In the genomic region with DNA sequence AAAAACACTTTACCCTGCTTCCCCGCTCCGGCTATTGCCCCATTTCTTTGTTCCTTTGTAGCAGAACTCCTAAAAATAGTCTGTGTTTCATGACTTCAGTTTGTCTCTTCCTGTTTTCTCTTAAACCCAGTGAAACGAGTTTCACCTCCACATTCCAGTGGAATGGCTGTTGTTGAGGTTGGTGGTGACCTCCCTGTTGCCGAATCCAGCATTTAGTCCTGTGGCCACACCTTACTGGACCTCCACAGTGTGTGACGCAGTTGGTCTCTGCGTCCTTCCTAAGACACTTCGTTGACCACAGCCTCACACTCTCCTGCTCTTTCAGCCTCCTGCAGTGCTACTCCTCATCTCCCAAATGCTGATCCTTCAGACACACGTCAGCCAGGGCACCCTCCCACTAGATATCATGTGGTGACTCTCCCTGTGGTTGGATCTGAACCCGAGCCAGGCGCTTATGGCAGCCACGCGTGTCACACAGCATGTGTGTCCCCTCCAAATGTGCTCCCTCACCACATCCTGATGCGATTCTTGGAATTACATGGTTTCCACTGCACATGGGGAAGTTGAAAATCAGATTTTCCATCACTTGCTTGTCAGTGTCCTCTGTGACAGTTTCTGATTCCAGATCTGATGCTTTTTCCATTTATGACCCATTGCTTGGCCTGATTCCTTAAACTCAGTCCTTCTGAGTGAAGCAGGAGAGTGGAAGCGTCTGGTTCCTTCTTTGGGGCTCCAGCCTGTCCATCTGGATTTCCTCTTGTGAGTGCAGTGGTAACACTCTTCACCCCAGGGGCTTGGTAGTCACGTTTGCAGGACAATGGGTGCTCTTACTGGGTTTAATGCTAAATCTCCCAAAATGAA, we compare ENCODE assay signal across 8 cellular contexts.
DNase-seq lines count a peak whose midpoint lies in the region; ATAC-seq, FAIRE-seq and TF ChIP-seq lines count a peak whose summit lies in the region.

No MANE protein-coding gene starts in this region.

- peak overlapping the region; percentile 6 for H3K9ac ChIP-seq in keratinocyte (ENCODE audit: control insufficient read depth, extremely low read depth, insufficient read depth, low read length)

- H3K27ac ChIP-seq in keratinocyte (ENCODE audit: control insufficient read depth, insufficient read depth, low read length), result peak overlapping the region; percentile 26
- H3K27ac ChIP-seq in aorta (ENCODE audit: low read depth in 1 of 2, low read length in 2 of 2), result no peak overlapping the region

- peak overlapping the region; percentile 50 for H3K4me3 Mint-ChIP-seq in activated naive CD8-positive, alpha-beta T cell

- peak; percentile 37 for ATAC-seq in aorta (ENCODE audit: low FRiP score)
- ATAC-seq in GM21447 (IDR thresholded peaks at IDR 0.05; ENCODE audit: unreplicated experiment), result no peak

- intact Hi-C loops in aorta (cut with DNase I), result no loop called here

- H3K4me1 ChIP-seq in keratinocyte (ENCODE audit: control insufficient read depth, extremely low read depth, insufficient read depth, low read length) (peaks cover 36% of the 10 kb centered on the region), aorta (ENCODE audit: control insufficient read depth in 1 of 2, insufficient read depth in 2 of 2, low read length in 2 of 2) (no peaks in the 10 kb centered on the region)

- H4K20me1 ChIP-seq in keratinocyte (ENCODE audit: control insufficient read depth, extremely low read depth, insufficient read depth, low read length), result no peaks in the 10 kb centered on the region

- H3K79me2 ChIP-seq in keratinocyte (ENCODE audit: control insufficient read depth, insufficient read depth, low read length), result no peaks in the 10 kb centered on the region

- H3K4me3 ChIP-seq in keratinocyte (ENCODE audit: control insufficient read depth in 2 of 3, extremely low read depth in 1 of 3, insufficient read depth in 2 of 3, low read depth in 1 of 3, low read length in 3 of 3) (no peak overlapping the region), aorta (ENCODE audit: low read length in 2 of 2) (no peak overlapping the region)

- H3K36me3 Mint-ChIP-seq in activated naive CD8-positive, alpha-beta T cell, result peaks cover 22% of the 10 kb centered on the region

- WGBS in aorta, 2 donors, result 84 to 85% methylated on average over 15 of the region's 15 CpGs

- H3K9me1 ChIP-seq in keratinocyte (ENCODE audit: control insufficient read depth, extremely low read depth, insufficient read depth, low read length), result peaks cover 3% of the 10 kb centered on the region

- H3K27ac Mint-ChIP-seq in activated naive CD8-positive, alpha-beta T cell, result peak overlapping the region; percentile 84

- H3K36me3 ChIP-seq in keratinocyte (ENCODE audit: control insufficient read depth in 2 of 2, extremely low read depth in 1 of 2, insufficient read depth in 2 of 2, low read length in 2 of 2) (peaks cover 0 to 6% of the 10 kb centered on the region in 2 experiments), aorta (ENCODE audit: control insufficient read depth in 1 of 2, insufficient read depth in 2 of 2, low read length in 1 of 2) (peaks cover 0 to 4% of the 10 kb centered on the region in 2 donors)

- H2AFZ ChIP-seq in keratinocyte (ENCODE audit: control insufficient read depth, low read length), result no peak overlapping the region

- no peak for FAIRE-seq in keratinocyte (lab: Jason Lieb, UNC)

- no peaks in the 10 kb centered on the region for H3K27me3 ChIP-seq in keratinocyte (ENCODE audit: control insufficient read depth, extremely low read depth, insufficient read depth, low read length)
- no peaks in the 10 kb centered on the region for H3K27me3 ChIP-seq in aorta (ENCODE audit: control insufficient read depth in 1 of 2, insufficient read depth in 2 of 2, low read length in 1 of 2)

- H3K9me3 Mint-ChIP-seq in activated naive CD8-positive, alpha-beta T cell (ENCODE audit: low read depth), result no peaks in the 10 kb centered on the region

- dilution Hi-C loops in keratinocyte (cut with MboI; ENCODE audit: extremely low pct_ligation_motif_present, low sequenced_read_pairs), result loop anchor here (25.0 kb wide), 1 partner anchor 103 kb away; a partner anchor contains a TSS

- peak; percentile 44 for DNase-seq in stimulated activated CD4-positive, alpha-beta T cell treated with anti-CD3 and anti-CD28 coated beads, Interleukin-15, amount 100 ng/mL, for 24 hours
- no peak for DNase-seq in stimulated activated CD4-positive, alpha-beta T cell treated with anti-CD3 and anti-CD28 coated beads, Interleukin-4, amount 100 ng/mL, for 24 hours
- no peak for DNase-seq in keratinocyte (ENCODE audit: low read depth, low spot score)
- DNase-seq in aorta, result peak in 1 of 2 donors; percentile 69
- no peak for DNase-seq in anterior cingulate cortex (lab: John Stamatoyannopoulos, UW)
- no peak for DNase-seq in HuH-7 (ENCODE audit: low spot score)

- no peak for TF ChIP-seq CTCF in keratinocyte (optimal IDR thresholded peaks at IDR 0.05 in 1 of 3, IDR thresholded peaks at IDR 0.05 in 1 of 3, conservative IDR thresholded peaks at IDR 0.05 in 1 of 3; ENCODE audit: extremely low read depth in 1 of 3, insufficient read depth in 2 of 3, low read length in 3 of 3)

- H3K9me3 ChIP-seq in keratinocyte (ENCODE audit: control insufficient read depth, low read depth, low read length) (no peaks in the 10 kb centered on the region), aorta (ENCODE audit: control insufficient read depth, low read length) (no peaks in the 10 kb centered on the region)

- H3K4me2 ChIP-seq in keratinocyte (ENCODE audit: control insufficient read depth, extremely low read depth, insufficient read depth, low read depth, low read length), result peak overlapping the region; percentile 34

- H3K27me3 Mint-ChIP-seq in activated naive CD8-positive, alpha-beta T cell, result no peaks in the 10 kb centered on the region

- peaks cover 67% of the 10 kb centered on the region for H3K4me1 Mint-ChIP-seq in activated naive CD8-positive, alpha-beta T cell (ENCODE audit: low read depth)
